ENCODE assay signal across 4 cellular contexts in genomic region chr7:148298768-148299167, GRCh38.
DNase-seq lines count a peak whose midpoint lies in the region; ATAC-seq, FAIRE-seq and TF ChIP-seq lines count a peak whose summit lies in the region.
"Not testable (repeated sequence)": the region's sequence is repeated elsewhere in the genome, so short reads cannot be mapped to it uniquely, and the experiment has no call there.

No MANE protein-coding gene starts in this region.

- not testable (repeated sequence) for H3K79me2 ChIP-seq in GM23338 (replicated peaks; ENCODE audit: insufficient read depth); K562 (ENCODE audit: control insufficient read depth, insufficient read depth, low read length); HepG2 (ENCODE audit: insufficient read depth, low read length)

- not testable (repeated sequence) for ATAC-seq in GM23338, K562, HepG2

- peak overlapping the region; percentile 89; the same call in 1 of the 2 replicates for H2AFZ ChIP-seq in GM23338
- H2AFZ ChIP-seq in K562 (ENCODE audit: low read depth, low read length); HepG2 (ENCODE audit: low read length): not testable (repeated sequence)

- not testable (repeated sequence) for H3K27ac Mint-ChIP-seq in GM23338; osteocyte (ENCODE audit: unreplicated experiment)

- H4K20me1 ChIP-seq in GM23338 (replicated peaks; ENCODE audit: insufficient read depth); K562 (replicated peaks; ENCODE audit: control insufficient read depth, insufficient read depth, low read length); HepG2 (ENCODE audit: insufficient read depth, low read length): not testable (repeated sequence)

- TF ChIP-seq POLR2A in K562 (conservative IDR thresholded peaks at IDR 0.05); HepG2 (IDR thresholded peaks at IDR 0.05; ENCODE audit: insufficient read depth in 1 of 2, low read depth in 2 of 2, low read length in 2 of 2): not testable (repeated sequence)

- H3K27ac ChIP-seq in GM23338 (ENCODE audit: low read depth); K562 (ENCODE audit: extremely low read depth, low read depth, low read length); HepG2 (ENCODE audit: extremely low read length, insufficient read depth, low read length): not testable (repeated sequence)

- H3F3A ChIP-seq in GM23338 (replicated peaks; ENCODE audit: low read depth), result not testable (repeated sequence)

- not testable (repeated sequence) for H3K27me3 ChIP-seq in GM23338 (ENCODE audit: insufficient read depth); K562 (ENCODE audit: control insufficient read depth in 2 of 2, insufficient read depth in 2 of 2, low read length in 2 of 2); HepG2 (ENCODE audit: control insufficient read depth in 1 of 2, insufficient read depth in 2 of 2, low read length in 2 of 2)

- H3K9me2 ChIP-seq in GM23338 (ENCODE audit: insufficient read depth), result peaks cover 11% of the 10 kb centered on the region

- not testable (repeated sequence) for H3K4me2 ChIP-seq in GM23338; K562 (ENCODE audit: insufficient read depth, low read length)
- peak overlapping the region; percentile 48; the same call in 1 of the 2 replicates for H3K4me2 ChIP-seq in HepG2 (ENCODE audit: low read depth, low read length)

- DNase-seq in GM23338 (ENCODE audit: low spot score); K562 (ENCODE audit: extremely low read depth in 1 of 4, low spot score in 3 of 4); HepG2 (ENCODE audit: low spot score): not testable (repeated sequence)
- DNase-seq in osteocyte (ENCODE audit: extremely low spot score, unreplicated experiment), result peak; percentile 23

- in situ Hi-C loops in K562 (cut with MboI); HepG2 (cut with HindIII; ENCODE audit: extremely low pct_ligation_motif_present, low pct_unique_long_range_greater_than_20kb): not testable (repeated sequence)

- not testable (repeated sequence) for H3K36me3 ChIP-seq in GM23338 (ENCODE audit: insufficient read depth); K562 (ENCODE audit: control insufficient read depth, insufficient read depth, low read length); HepG2 (replicated peaks in 1 of 2; ENCODE audit: control insufficient read depth in 1 of 2, insufficient read depth in 2 of 2, low read length in 2 of 2)

- POLR2A ChIA-PET in K562 (lab: Yijun Ruan, JAX); HepG2 (lab: Yijun Ruan, JAX): not testable (repeated sequence)

- intact Hi-C loops in K562 (cut with micrococcal nuclease); HepG2 (cut with micrococcal nuclease; ENCODE audit: unreplicated experiment): not testable (repeated sequence)

- H3K4me3 ChIP-seq in GM23338; K562; HepG2 (replicated peaks in 1 of 3; ENCODE audit: insufficient read depth in 1 of 3, low read depth in 2 of 3, low read length in 3 of 3): not testable (repeated sequence)

- H3K4me1 ChIP-seq in GM23338 (ENCODE audit: insufficient read depth), result peaks cover 20% of the 10 kb centered on the region
- not testable (repeated sequence) for H3K4me1 ChIP-seq in K562 (replicated peaks in 1 of 2; ENCODE audit: control insufficient read depth in 2 of 2, insufficient read depth in 2 of 2, low read length in 2 of 2)
- peaks cover 14% of the 10 kb centered on the region for H3K4me1 ChIP-seq in HepG2 (ENCODE audit: insufficient read depth, low read length)

- TF ChIP-seq RAD21 in K562 (CRISPR knock-in tag; conservative IDR thresholded peaks at IDR 0.05 in 1 of 2, IDR thresholded peaks at IDR 0.05 in 1 of 2); HepG2 (CRISPR knock-in tag; IDR thresholded peaks at IDR 0.05): not testable (repeated sequence)

- WGBS in K562 (ENCODE audit: insufficient coverage, low coverage, missing lambda C conversion rate), result 4% methylated on average over 7 of the region's 7 CpGs
- WGBS in HepG2 (ENCODE audit: low lambda C conversion rate), result 83% methylated on average over 7 of the region's 7 CpGs

- H3K9me3 ChIP-seq in K562 (replicated peaks; ENCODE audit: control insufficient read depth, insufficient read depth, low read depth, low read length); HepG2 (ENCODE audit: low read length): not testable (repeated sequence)

- H3K27me3 Mint-ChIP-seq in GM23338 (ENCODE audit: insufficient read depth, low read depth, poor library complexity); osteocyte (ENCODE audit: unreplicated experiment): not testable (repeated sequence)

- BruUV-seq in K562 (replicated peaks; lab: Mats Ljungman, UMichigan); HepG2 (replicated peaks; lab: Mats Ljungman, UMichigan): not testable (repeated sequence)

- not testable (repeated sequence) for TF ChIP-seq CTCF in GM23338 (conservative IDR thresholded peaks at IDR 0.05; ENCODE audit: low read depth in 2 of 2); K562 (IDR thresholded peaks at IDR 0.05 in 2 of 3, conservative IDR thresholded peaks at IDR 0.05 in 1 of 3; ENCODE audit: insufficient read depth in 2 of 3, low read depth in 1 of 3, low read length in 3 of 3); HepG2 (CRISPR knock-in tag; IDR thresholded peaks at IDR 0.05); osteocyte (IDR thresholded peaks at IDR 0.05)

- TF ChIP-seq EP300 in K562 (IDR thresholded peaks at IDR 0.05; ENCODE audit: low read length); HepG2 (IDR thresholded peaks at IDR 0.05; ENCODE audit: low read depth in 2 of 2, low read length in 2 of 2); HepG2 (CRISPR knock-in tag; IDR thresholded peaks at IDR 0.05; ENCODE audit: borderline replicate concordance): not testable (repeated sequence)

- not testable (repeated sequence) for H3K9ac ChIP-seq in K562 (ENCODE audit: insufficient read depth in 1 of 2, low read depth in 2 of 2, low read length in 2 of 2); HepG2 (ENCODE audit: insufficient read depth, low read depth, low read length)

- H3K9me1 ChIP-seq in K562 (ENCODE audit: control insufficient read depth, insufficient read depth, low read length), result not testable (repeated sequence)

- H3K4me3 Mint-ChIP-seq in GM23338; osteocyte (ENCODE audit: unreplicated experiment): not testable (repeated sequence)

- CTCF ChIA-PET in K562 (lab: Yijun Ruan, JAX; ENCODE audit: low intra/inter-chr PET ratio); HepG2 (lab: Yijun Ruan, JAX; ENCODE audit: low intra/inter-chr PET ratio, low total read pairs): not testable (repeated sequence)

- not testable (repeated sequence) for H3K9me3 Mint-ChIP-seq in GM23338; osteocyte (ENCODE audit: unreplicated experiment)

- not testable (repeated sequence) for H3K36me3 Mint-ChIP-seq in GM23338 (ENCODE audit: low read depth); osteocyte (ENCODE audit: unreplicated experiment)

- peaks cover 13% of the 10 kb centered on the region; the same call in 2 of the 3 replicates for H3K4me1 Mint-ChIP-seq in GM23338
- not testable (repeated sequence) for H3K4me1 Mint-ChIP-seq in osteocyte (ENCODE audit: unreplicated experiment)

- not testable (repeated sequence) for FAIRE-seq in K562 (lab: Jason Lieb, UNC); HepG2 (lab: Jason Lieb, UNC)

TF ChIP-seq in K562, 482 proteins besides CTCF, POLR2A, EP300 and RAD21:
- peak; percentile 91 for TF ChIP-seq NFIC (IDR thresholded peaks at IDR 0.05)
